6 cellular contexts compared by ENCODE assay signal in the genomic region with DNA sequence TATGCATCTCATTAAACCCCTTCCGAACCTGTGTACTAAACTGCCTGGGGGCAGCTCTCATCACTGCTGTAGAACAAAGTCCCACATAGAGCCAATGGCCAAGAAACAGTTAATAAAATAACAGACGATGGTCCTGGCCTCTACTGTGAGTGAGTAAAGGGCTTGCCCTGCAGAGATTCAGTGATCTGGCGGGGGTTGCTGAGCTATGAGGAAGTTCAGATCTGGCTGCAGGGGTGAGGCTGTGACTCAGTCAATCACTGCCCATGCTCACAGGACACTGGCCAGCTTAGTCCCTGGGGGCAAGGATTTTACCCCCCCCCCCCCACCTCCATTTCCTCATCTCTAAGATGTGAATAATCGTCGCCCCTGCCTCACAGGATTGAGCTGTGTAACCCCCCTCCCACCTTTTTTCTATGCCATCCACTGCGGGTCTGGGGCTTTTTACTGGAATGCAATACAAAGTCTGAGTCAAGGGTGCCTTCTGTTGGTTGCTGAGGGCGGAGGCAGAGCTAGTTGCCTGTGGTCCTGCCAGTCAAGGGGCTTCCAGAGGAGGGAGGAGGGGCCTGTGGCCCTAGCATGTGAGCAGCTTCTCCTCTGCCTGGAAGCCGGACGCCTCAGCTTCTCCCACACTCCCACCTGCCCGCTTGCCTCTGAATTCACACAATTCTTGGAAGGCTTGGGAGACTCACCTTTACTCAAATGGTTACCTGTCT. TPM values are rescaled to one million over a fixed set of nuclear protein-coding genes. Genes with fewer than 3 reads are reported as not detected.
A peak's percentile ranks its signal among the peaks of the same experiment; 100 is the strongest.
DNase-seq lines count a peak whose midpoint lies in the region; ATAC-seq, FAIRE-seq and TF ChIP-seq lines count a peak whose summit lies in the region.
"Not testable (repeated sequence)": the region's sequence is repeated elsewhere in the genome, so short reads cannot be mapped to it uniquely, and the experiment has no call there.

No MANE protein-coding gene starts in this region.

- not testable (repeated sequence) for H3K27me3 Mint-ChIP-seq in activated CD8-positive, alpha-beta T cell treated with anti-CD3 and anti-CD28 coated beads for 36 hours; memory B cell

- not testable (repeated sequence) for H3K4me3 ChIP-seq in A549; Panc1 (ENCODE audit: low read depth in 2 of 2, low read length in 2 of 2)

- not testable (repeated sequence) for H3K27ac ChIP-seq in A549; Panc1 (ENCODE audit: low read length); foreskin keratinocyte

- intact Hi-C loops in Panc1 (cut with micrococcal nuclease; ENCODE audit: unreplicated experiment); activated CD8-positive, alpha-beta T cell treated with anti-CD3 and anti-CD28 coated beads for 36 hours (cut with micrococcal nuclease): not testable (repeated sequence)

- not testable (repeated sequence) for H3K4me2 ChIP-seq in A549

- WGBS in A549 (ENCODE audit: missing lambda C conversion rate) = 83% methylated on average over 1 of the region's 10 CpGs

- TF ChIP-seq RAD21 in A549 (conservative IDR thresholded peaks at IDR 0.05 in 1 of 2, IDR thresholded peaks at IDR 0.05 in 1 of 2) = not testable (repeated sequence)

- not testable (repeated sequence) for TF ChIP-seq CTCF in A549 (IDR thresholded peaks at IDR 0.05); Panc1 (IDR thresholded peaks at IDR 0.05); activated CD8-positive, alpha-beta T cell treated with anti-CD3 and anti-CD28 coated beads for 36 hours (IDR thresholded peaks at IDR 0.05); foreskin keratinocyte (conservative IDR thresholded peaks at IDR 0.05)

- not testable (repeated sequence) for H3K4me1 ChIP-seq in A549; Panc1 (ENCODE audit: control insufficient read depth, insufficient read depth, low read length); foreskin keratinocyte

- not testable (repeated sequence) for H3K9me3 Mint-ChIP-seq in activated CD8-positive, alpha-beta T cell treated with anti-CD3 and anti-CD28 coated beads for 36 hours; memory B cell; stimulated activated effector memory CD8-positive, alpha-beta T cell treated with anti-CD3 and anti-CD28 coated beads, Interleukin-12 subunit alpha, Interleukin-12 subunit beta, amount 100 ng/mL, for 72 hours

- H3K4me3 Mint-ChIP-seq in activated CD8-positive, alpha-beta T cell treated with anti-CD3 and anti-CD28 coated beads for 36 hours; memory B cell; stimulated activated effector memory CD8-positive, alpha-beta T cell treated with anti-CD3 and anti-CD28 coated beads, Interleukin-12 subunit alpha, Interleukin-12 subunit beta, amount 100 ng/mL, for 72 hours: not testable (repeated sequence)

- H3K27me3 ChIP-seq in Panc1 (ENCODE audit: control insufficient read depth, insufficient read depth, low read length); foreskin keratinocyte: not testable (repeated sequence)

- POLR2A ChIA-PET in A549 (lab: Yijun Ruan, JAX); Panc1 (lab: Charles Lee); activated CD8-positive, alpha-beta T cell treated with anti-CD3 and anti-CD28 coated beads for 36 hours (lab: Charles Lee): not testable (repeated sequence)

- not testable (repeated sequence) for H3K9me3 ChIP-seq in A549; Panc1 (ENCODE audit: control insufficient read depth, insufficient read depth, low read depth, low read length)

- not testable (repeated sequence) for H3K4me1 Mint-ChIP-seq in activated CD8-positive, alpha-beta T cell treated with anti-CD3 and anti-CD28 coated beads for 36 hours (ENCODE audit: low read depth); memory B cell; stimulated activated effector memory CD8-positive, alpha-beta T cell treated with anti-CD3 and anti-CD28 coated beads, Interleukin-12 subunit alpha, Interleukin-12 subunit beta, amount 100 ng/mL, for 72 hours

- not testable (repeated sequence) for TF ChIP-seq EP300 in A549 (IDR thresholded peaks at IDR 0.05)

- ATAC-seq in A549 (peak; percentile 75 to 81), Panc1 (peak; percentile 31; the same call in 1 of the 2 replicates), foreskin keratinocyte (peak; percentile 13), memory B cell (ENCODE audit: low read depth) (peak; percentile 46)
- ATAC-seq in activated CD8-positive, alpha-beta T cell treated with anti-CD3 and anti-CD28 coated beads for 36 hours = peak; percentile 49
- ATAC-seq in stimulated activated effector memory CD8-positive, alpha-beta T cell treated with anti-CD3 and anti-CD28 coated beads, Interleukin-12 subunit alpha, Interleukin-12 subunit beta, amount 100 ng/mL, for 72 hours = peak; percentile 24

- in situ Hi-C loops in Panc1 (cut with HindIII; ENCODE audit: low pct_unique_long_range_greater_than_20kb, low sequenced_read_pairs) = not testable (repeated sequence)

- not testable (repeated sequence) for FAIRE-seq in A549 (lab: Jason Lieb, UNC)

- DNase-seq in A549 (ENCODE audit: low read depth in 1 of 2, low spot score in 1 of 2); Panc1 (ENCODE audit: low read depth, low spot score); activated CD8-positive, alpha-beta T cell treated with anti-CD3 and anti-CD28 coated beads for 36 hours; foreskin keratinocyte; memory B cell (ENCODE audit: low spot score in 2 of 2); stimulated activated effector memory CD8-positive, alpha-beta T cell treated with anti-CD3 and anti-CD28 coated beads, Interleukin-12 subunit alpha, Interleukin-12 subunit beta, amount 100 ng/mL, for 72 hours (ENCODE audit: low spot score in 2 of 2): not testable (repeated sequence)

- H3K27ac Mint-ChIP-seq in activated CD8-positive, alpha-beta T cell treated with anti-CD3 and anti-CD28 coated beads for 36 hours; memory B cell; stimulated activated effector memory CD8-positive, alpha-beta T cell treated with anti-CD3 and anti-CD28 coated beads, Interleukin-12 subunit alpha, Interleukin-12 subunit beta, amount 100 ng/mL, for 72 hours: not testable (repeated sequence)

- H3K36me3 ChIP-seq in Panc1 (ENCODE audit: control insufficient read depth, insufficient read depth, low read length) = not testable (repeated sequence)

- CTCF ChIA-PET in A549 (lab: Yijun Ruan, JAX); Panc1 (lab: Charles Lee); activated CD8-positive, alpha-beta T cell treated with anti-CD3 and anti-CD28 coated beads for 36 hours (lab: Charles Lee): not testable (repeated sequence)

- BruUV-seq in Panc1 (replicated peaks; lab: Mats Ljungman, UMichigan) = not testable (repeated sequence)

- not testable (repeated sequence) for TF ChIP-seq POLR2A in A549 (IDR thresholded peaks at IDR 0.05; ENCODE audit: low read length)

- not testable (repeated sequence) for H3K36me3 Mint-ChIP-seq in activated CD8-positive, alpha-beta T cell treated with anti-CD3 and anti-CD28 coated beads for 36 hours (ENCODE audit: low read depth); memory B cell; stimulated activated effector memory CD8-positive, alpha-beta T cell treated with anti-CD3 and anti-CD28 coated beads, Interleukin-12 subunit alpha, Interleukin-12 subunit beta, amount 100 ng/mL, for 72 hours

RNA-seq across cellular contexts. Expression of gene SULT1A4, which starts 8.1 kb away (rescaled TPM):
- polyA plus RNA-seq in A549 (2011; rRNA removed) (2.5 and 5.8 TPM in 2 replicates), A549 (2017; fragmentation: RNase III; extraction: RNeasy Plus Mini Kit Qiagen cat#74134 plus additional on column Dnase treatment) (23.4 to 25.9 TPM (median 25.5 TPM) in 3 replicates), foreskin keratinocyte (1.4 and 4.0 TPM in 2 replicates)
- 2.8 and 2.9 TPM in 2 replicates for polyA plus RNA-seq in A549 (2012; cell fraction: cytosol; rRNA removed)
- polyA plus RNA-seq in A549 (2012; cell fraction: nucleus; rRNA removed) = 3.7 and 13.2 TPM in 2 replicates
- polyA minus RNA-seq in A549 (2011; rRNA and poly(A)+ RNA removed) = 1.2 and 2.5 TPM in 2 replicates
- total RNA-seq in Panc1 (2021; ENCODE audit: unreplicated experiment) (1.2 TPM), foreskin keratinocyte (0.37 and 1.7 TPM in 2 replicates)
- 6.9 TPM for polyA plus RNA-seq in Panc1 (2012; ENCODE audit: insufficient read length)
- 1 to 10 TPM; 1.6 to 2.3 TPM for total RNA-seq in activated CD8-positive, alpha-beta T cell treated with anti-CD3 and anti-CD28 coated beads for 36 hours

RNA-seq across cellular contexts. Expression of gene SLX1B, which starts 13.5 kb away (rescaled TPM):
- polyA plus RNA-seq in A549 (2011; rRNA removed) = 15.8 and 24.6 TPM in 2 replicates
- polyA plus RNA-seq in A549 (2012; cell fraction: cytosol; rRNA removed) = 46.4 and 92.0 TPM in 2 replicates
- 122 and 239 TPM in 2 replicates for polyA plus RNA-seq in A549 (2012; cell fraction: nucleus; rRNA removed)
- polyA plus RNA-seq in A549 (2017; fragmentation: RNase III; extraction: RNeasy Plus Mini Kit Qiagen cat#74134 plus additional on column Dnase treatment) = 41.8 to 48.9 TPM (median 48.4 TPM) in 3 replicates
- 7.8 and 15.3 TPM in 2 replicates for polyA minus RNA-seq in A549 (2011; rRNA and poly(A)+ RNA removed)
- total RNA-seq in Panc1 (2021; ENCODE audit: unreplicated experiment) = 48.3 TPM
- polyA plus RNA-seq in Panc1 (2012; ENCODE audit: insufficient read length) = 31.0 TPM
- 10 to 100 TPM; 49.2 to 54.6 TPM for total RNA-seq in activated CD8-positive, alpha-beta T cell treated with anti-CD3 and anti-CD28 coated beads for 36 hours
- total RNA-seq in foreskin keratinocyte = 26.3 and 43.7 TPM in 2 replicates
- polyA plus RNA-seq in foreskin keratinocyte = 61.0 and 78.2 TPM in 2 replicates

RNA-seq across cellular contexts. Expression of gene BOLA2, which starts 13.7 kb away (rescaled TPM):
- 19.3 and 25.3 TPM in 2 replicates for polyA plus RNA-seq in A549 (2011; rRNA removed)
- 96.6 and 125 TPM in 2 replicates for polyA plus RNA-seq in A549 (2012; cell fraction: cytosol; rRNA removed)
- polyA plus RNA-seq in A549 (2012; cell fraction: nucleus; rRNA removed) = 50.2 and 67.2 TPM in 2 replicates
- 11.5 to 12.5 TPM (median 11.6 TPM) in 3 replicates for polyA plus RNA-seq in A549 (2017; fragmentation: RNase III; extraction: RNeasy Plus Mini Kit Qiagen cat#74134 plus additional on column Dnase treatment)
- polyA minus RNA-seq in A549 (2011; rRNA and poly(A)+ RNA removed) = 4.1 and 7.9 TPM in 2 replicates
- total RNA-seq in Panc1 (2021; ENCODE audit: unreplicated experiment) = 8.5 TPM
- 12.5 TPM for polyA plus RNA-seq in Panc1 (2012; ENCODE audit: insufficient read length)
- total RNA-seq in activated CD8-positive, alpha-beta T cell treated with anti-CD3 and anti-CD28 coated beads for 36 hours = 10 to 100 TPM; 10.4 to 12.3 TPM
- 15.8 and 16.3 TPM in 2 replicates for total RNA-seq in foreskin keratinocyte
- 28.5 and 30.9 TPM in 2 replicates for polyA plus RNA-seq in foreskin keratinocyte

RNA-seq across cellular contexts. Expression of gene NPIPB12, which starts 38.4 kb away (rescaled TPM):
- polyA plus RNA-seq in A549 (2011; rRNA removed) (21.1 and 26.7 TPM in 2 replicates), A549 (2017; fragmentation: RNase III; extraction: RNeasy Plus Mini Kit Qiagen cat#74134 plus additional on column Dnase treatment) (26.0 to 35.1 TPM (median 27.6 TPM) in 3 replicates), foreskin keratinocyte (14.8 and 16.2 TPM in 2 replicates)
- 20.8 and 24.4 TPM in 2 replicates for polyA plus RNA-seq in A549 (2012; cell fraction: cytosol; rRNA removed)
- polyA plus RNA-seq in A549 (2012; cell fraction: nucleus; rRNA removed) = 169 and 179 TPM in 2 replicates
- 14.5 and 24.5 TPM in 2 replicates for polyA minus RNA-seq in A549 (2011; rRNA and poly(A)+ RNA removed)
- total RNA-seq in Panc1 (2021; ENCODE audit: unreplicated experiment) (55.3 TPM), foreskin keratinocyte (14.2 and 14.8 TPM in 2 replicates)
- 46.9 TPM for polyA plus RNA-seq in Panc1 (2012; ENCODE audit: insufficient read length)
- total RNA-seq in activated CD8-positive, alpha-beta T cell treated with anti-CD3 and anti-CD28 coated beads for 36 hours = 10 to 100 TPM; 67.9 to 83.6 TPM

Comparison
In these comparisons a context has a peak if more than half of its experiments do, and no peak if none do; other contexts are left out.
1. ATAC-seq: peak in every context shown above with its lines; median percentile 78 in A549; 49 in activated CD8-positive, alpha-beta T cell treated with anti-CD3 and anti-CD28 coated beads for 36 hours; 46 in memory B cell; 31 in Panc1; 24 in stimulated activated effector memory CD8-positive, alpha-beta T cell treated with anti-CD3 and anti-CD28 coated beads, Interleukin-12 subunit alpha, Interleukin-12 subunit beta, amount 100 ng/mL, for 72 hours; 13 in foreskin keratinocyte.